In the genomic region with DNA sequence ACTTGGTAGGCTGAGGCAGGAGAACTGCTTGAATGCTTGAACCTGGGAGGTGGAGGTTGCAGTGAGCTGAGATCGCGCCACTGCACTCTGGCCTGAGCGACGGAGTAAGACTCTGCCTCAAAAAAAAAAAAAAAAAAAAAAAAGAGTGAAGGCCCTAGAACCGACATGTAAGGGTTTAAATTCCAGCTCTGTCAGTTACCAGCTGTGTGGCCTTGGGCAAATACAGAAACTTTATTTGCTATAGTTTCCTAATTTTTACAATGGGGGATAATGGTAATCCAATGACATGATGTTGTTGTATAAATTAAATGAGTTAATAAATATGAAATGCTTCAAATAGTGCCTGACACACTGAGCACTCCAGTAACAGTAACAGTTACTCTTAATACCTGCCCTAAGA, we compare ENCODE assay signal across 2 cellular contexts.
TF ChIP-seq lines count a peak whose summit lies in the region.

No MANE protein-coding gene starts in this region.

TF ChIP-seq in A549, 52 proteins besides CTCF, POLR2A, EP300 and RAD21:
- TF ChIP-seq MAZ (IDR thresholded peaks at IDR 0.05; ENCODE audit: borderline replicate concordance, low read depth, low read length) (no peak), MAFK (IDR thresholded peaks at IDR 0.05; ENCODE audit: partially characterized antibody) (no peak), ESRRA (IDR thresholded peaks at IDR 0.05; ENCODE audit: borderline replicate concordance, low read length) (no peak), ZNF302 (CRISPR knock-in tag; IDR thresholded peaks at IDR 0.05) (no peak), NR3C1 (IDR thresholded peaks at IDR 0.05) (no peak), NPAS2 (CRISPR knock-in tag; IDR thresholded peaks at IDR 0.05; ENCODE audit: borderline replicate concordance) (no peak)

TF ChIP-seq in IMR-90, 13 proteins besides CTCF, POLR2A, EP300 and RAD21:
- TF ChIP-seq MXI1 (IDR thresholded peaks at IDR 0.05; ENCODE audit: borderline replicate concordance, low read depth, low read length) (no peak), SMC3 (IDR thresholded peaks at IDR 0.05; ENCODE audit: low read depth, low read length) (no peak), RCOR1 (IDR thresholded peaks at IDR 0.05; ENCODE audit: insufficient replicate concordance, low read length) (no peak), MAFK (IDR thresholded peaks at IDR 0.05; ENCODE audit: low read depth, low read length) (no peak), NFE2L2 (IDR thresholded peaks at IDR 0.05; ENCODE audit: low read depth, low read length) (no peak)
- TF ChIP-seq, protein P1, sequence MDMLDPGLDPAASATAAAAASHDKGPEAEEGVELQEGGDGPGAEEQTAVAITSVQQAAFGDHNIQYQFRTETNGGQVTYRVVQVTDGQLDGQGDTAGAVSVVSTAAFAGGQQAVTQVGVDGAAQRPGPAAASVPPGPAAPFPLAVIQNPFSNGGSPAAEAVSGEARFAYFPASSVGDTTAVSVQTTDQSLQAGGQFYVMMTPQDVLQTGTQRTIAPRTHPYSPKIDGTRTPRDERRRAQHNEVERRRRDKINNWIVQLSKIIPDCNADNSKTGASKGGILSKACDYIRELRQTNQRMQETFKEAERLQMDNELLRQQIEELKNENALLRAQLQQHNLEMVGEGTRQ (IDR thresholded peaks at IDR 0.05; ENCODE audit: low read depth, low read length), result no peak
